9 cellular contexts compared by ENCODE assay signal in genomic region chr9:38057416-38058195, GRCh38. TPM values are rescaled to one million over a fixed set of nuclear protein-coding genes. Genes with fewer than 3 reads are reported as not detected.
DNase-seq lines count a peak whose midpoint lies in the region; ATAC-seq and TF ChIP-seq lines count a peak whose summit lies in the region.
"Had no signal": no experiment of that assay in that cellular context is flagged by ENCODE, and none has a peak within 500 bp of the region (broad histone marks: within the 10 kb centered on the region; RNA-seq: fewer than 3 reads in every experiment).

No MANE protein-coding gene starts in this region.

- no peak for DNase-seq in IMR-90
- no peak for DNase-seq in RWPE2 (ENCODE audit: low spot score)
- peak; percentile 73 for DNase-seq in kidney tubule cell (ENCODE audit: low spot score)
- DNase-seq in stomach = peak; percentile 69
- no peak for DNase-seq in NK-92 (lab: John Stamatoyannopoulos, UW; ENCODE audit: unreplicated experiment)
- no peak for DNase-seq in osteocyte (ENCODE audit: extremely low spot score, unreplicated experiment)
- no peak for DNase-seq in DMS53 treated with DMSO at 0.1 percent for 48 hours (lab: John Stamatoyannopoulos, UW; ENCODE audit: unreplicated experiment)
- no peak for DNase-seq in GDM1 (lab: John Stamatoyannopoulos, UW)
- DNase-seq: activated CD8-positive, alpha-beta memory T cell treated with anti-CD3 and anti-CD28 coated beads for 24 hours had no signal

- H3K79me1 ChIP-seq in IMR-90 (ENCODE audit: low read depth in 1 of 2, low read length in 2 of 2) = peaks cover 0 to 92% of the 10 kb centered on the region in 2 experiments; a peak in 3 of 4 replicates

- peaks cover 40% of the 10 kb centered on the region for H3K4me1 Mint-ChIP-seq in osteocyte (ENCODE audit: unreplicated experiment)

- H2AK9ac ChIP-seq in IMR-90 (replicated peaks; ENCODE audit: low read depth, low read length, poor library complexity) = no peak overlapping the region

- ATAC-seq in IMR-90 (ENCODE audit: low read depth) (peak; percentile 18; the same call in 1 of the 2 replicates), RWPE2 (ENCODE audit: low read depth) (peak; percentile 65)

- H3K4me1 ChIP-seq in IMR-90 (ENCODE audit: control insufficient read depth, insufficient read depth, low read length) (peaks cover 39% of the 10 kb centered on the region), RWPE2 (ENCODE audit: insufficient read depth, poor library complexity, severe bottlenecking) (peaks cover 48% of the 10 kb centered on the region), stomach (peaks cover 50 to 77% (median 62%) of the 10 kb centered on the region in 4 donors)

- no peak overlapping the region for H4K5ac ChIP-seq in IMR-90 (ENCODE audit: low read depth, low read length)

- CTCF ChIA-PET in IMR-90 (lab: Yijun Ruan, JAX) = no interaction called here

- H3K4ac ChIP-seq in IMR-90 (ENCODE audit: low read depth, low read length) = no peak overlapping the region

- in situ Hi-C loops in IMR-90 (cut with MboI; ENCODE audit: low sequenced_read_pairs) = loop anchor here (25.0 kb wide), 1 partner anchor 570 kb away; the partner anchor contains the start of gene POLR1E

- TF ChIP-seq CTCF in IMR-90 (conservative IDR thresholded peaks at IDR 0.05; ENCODE audit: low read depth, low read length) = no peak
- TF ChIP-seq CTCF in RWPE2 (IDR thresholded peaks at IDR 0.05; ENCODE audit: poor library complexity, severe bottlenecking) = no peak
- TF ChIP-seq CTCF in stomach (IDR thresholded peaks at IDR 0.05) = no peak
- no peak for TF ChIP-seq CTCF in osteocyte (IDR thresholded peaks at IDR 0.05)

- H3K9me3 ChIP-seq in IMR-90 (ENCODE audit: control insufficient read depth, insufficient read depth, low read length) (no peaks in the 10 kb centered on the region), RWPE2 (ENCODE audit: severe bottlenecking) (no peaks in the 10 kb centered on the region), stomach (no peaks in the 10 kb centered on the region)

- no peak overlapping the region for H3K27ac Mint-ChIP-seq in osteocyte (ENCODE audit: unreplicated experiment)

- H4K91ac ChIP-seq in IMR-90 (ENCODE audit: insufficient read depth, low read depth, low read length) = no peak overlapping the region

- no peaks in the 10 kb centered on the region for H3K9me3 Mint-ChIP-seq in osteocyte (ENCODE audit: unreplicated experiment)

- no peak overlapping the region for H3K9ac ChIP-seq in IMR-90 (ENCODE audit: low read depth, low read length)

- H3K27me3 Mint-ChIP-seq in osteocyte (ENCODE audit: unreplicated experiment) = no peaks in the 10 kb centered on the region

- dilution Hi-C loops in IMR-90 (cut with HindIII; ENCODE audit: low sequenced_read_pairs, unreplicated experiment) = loop anchor here (25.0 kb wide), 1 partner anchor 120 kb away; no protein-coding TSS in a partner anchor

- no peak overlapping the region for H4K8ac ChIP-seq in IMR-90 (ENCODE audit: low read depth in 2 of 2, low read length in 2 of 2)

- H3K14ac ChIP-seq in IMR-90 (replicated peaks; ENCODE audit: low read depth, low read length) = peak overlapping the region; percentile 9; the same call in 1 of the 2 replicates

- no peak overlapping the region for H3K56ac ChIP-seq in IMR-90 (ENCODE audit: extremely low read depth, insufficient read depth, low read length)

- TF ChIP-seq POLR2A in IMR-90 (IDR thresholded peaks at IDR 0.05; ENCODE audit: low read depth, low read length) (no peak), stomach (IDR thresholded peaks at IDR 0.05) (no peak)

- H2AFZ ChIP-seq in IMR-90 (replicated peaks; ENCODE audit: low read length, poor library complexity) = no peak overlapping the region

- H2BK20ac ChIP-seq in IMR-90 (ENCODE audit: low read depth, low read length) = no peak overlapping the region

- POLR2A ChIA-PET in IMR-90 (lab: Charles Lee; ENCODE audit: unreplicated experiment) = no interaction called here

- H3K4me3 Mint-ChIP-seq in osteocyte (ENCODE audit: unreplicated experiment) = no peak overlapping the region

- intact Hi-C loops in IMR-90 (cut with micrococcal nuclease) (no loop called here), stomach (cut with DNase I; ENCODE audit: low total_unique reads) (no loop called here)

- no CpG with 5 or more reads among the region's 7 CpGs for WGBS in IMR-90 (ENCODE audit: extremely low coverage in 2 of 2, insufficient read length in 1 of 2), 2 experiments
- WGBS in stomach, 5 donors = 33 to 56% (median 44%) methylated on average over 7 of the region's 7 CpGs

- H3K4me3 ChIP-seq in IMR-90 (ENCODE audit: insufficient read depth, low read depth, low read length) = no peak overlapping the region
- no peak overlapping the region for H3K4me3 ChIP-seq in RWPE2 (ENCODE audit: severe bottlenecking)
- H3K4me3 ChIP-seq in stomach = no peak overlapping the region

- peaks cover 25% of the 10 kb centered on the region for H3K36me3 ChIP-seq in IMR-90 (ENCODE audit: control insufficient read depth, insufficient read depth, low read length)
- peaks cover 39% of the 10 kb centered on the region for H3K36me3 ChIP-seq in RWPE2 (ENCODE audit: low read depth)
- no peaks in the 10 kb centered on the region for H3K36me3 ChIP-seq in stomach

- H3K4me2 ChIP-seq in IMR-90 (ENCODE audit: low read depth, low read length) = no peak overlapping the region

- no peak overlapping the region for H3K27ac ChIP-seq in IMR-90 (ENCODE audit: insufficient read depth, low read length)
- H3K27ac ChIP-seq in RWPE2 (ENCODE audit: poor library complexity, severe bottlenecking) = peak overlapping the region; percentile 43
- peak overlapping the region; percentile 46 to 81 (median 69) for H3K27ac ChIP-seq in stomach

- TF ChIP-seq EP300 in stomach (IDR thresholded peaks at IDR 0.05) = no peak

- peak overlapping the region; percentile 26 for H2AK5ac ChIP-seq in IMR-90 (ENCODE audit: low read depth, low read length)

- H3K27me3 ChIP-seq in IMR-90 (ENCODE audit: control insufficient read depth, insufficient read depth, low read length) = no peaks in the 10 kb centered on the region
- no peaks in the 10 kb centered on the region for H3K27me3 ChIP-seq in RWPE2 (ENCODE audit: insufficient read depth, poor library complexity, severe bottlenecking)
- H3K27me3 ChIP-seq in stomach = no peaks in the 10 kb centered on the region

- no peak for TF ChIP-seq RAD21 in IMR-90 (IDR thresholded peaks at IDR 0.05; ENCODE audit: low read length)

- H4K20me1 ChIP-seq in IMR-90 (ENCODE audit: insufficient read depth, low read length) = peaks cover 96% of the 10 kb centered on the region

- H3K18ac ChIP-seq in IMR-90 (ENCODE audit: low read depth, low read length) = no peak overlapping the region

- 0 out of 2 replicates have a peak overlapping the region, but pooled peaks have one; percentile 51 for H3K23ac ChIP-seq in IMR-90 (ENCODE audit: low read depth, low read length)

- no peak overlapping the region for H2BK120ac ChIP-seq in IMR-90 (ENCODE audit: low read depth, low read length)

- peaks cover 63% of the 10 kb centered on the region for H3K9me1 ChIP-seq in IMR-90 (ENCODE audit: insufficient read depth, low read length)

- no peak overlapping the region for H2BK15ac ChIP-seq in IMR-90 (ENCODE audit: low read depth, low read length)

- peaks cover 10% of the 10 kb centered on the region for H3K36me3 Mint-ChIP-seq in osteocyte (ENCODE audit: unreplicated experiment)

- no TSS peak for BruUV-seq in IMR-90 (replicated peaks; lab: Mats Ljungman, UMichigan)

- H2BK5ac ChIP-seq in IMR-90 (ENCODE audit: low read depth, low read length, poor library complexity, severe bottlenecking) = no peak overlapping the region

TF ChIP-seq in IMR-90, 13 proteins besides CTCF, POLR2A, EP300 and RAD21:
- TF ChIP-seq MAFK (IDR thresholded peaks at IDR 0.05; ENCODE audit: low read depth, low read length) (no peak), MXI1 (IDR thresholded peaks at IDR 0.05; ENCODE audit: borderline replicate concordance, low read depth, low read length) (no peak), CHD1 (IDR thresholded peaks at IDR 0.05; ENCODE audit: low read depth, low read length) (no peak), MAZ (IDR thresholded peaks at IDR 0.05; ENCODE audit: borderline replicate concordance, low read depth, low read length) (no peak), FOS (IDR thresholded peaks at IDR 0.05; ENCODE audit: low read depth, low read length) (no peak), ELK1 (IDR thresholded peaks at IDR 0.05; ENCODE audit: borderline replicate concordance, low read depth, low read length) (no peak), SMC3 (IDR thresholded peaks at IDR 0.05; ENCODE audit: low read depth, low read length) (no peak)

RNA-seq across cellular contexts. Expression of gene SHB, which starts 11.4 kb away (rescaled TPM):
- 6.1 and 7.8 TPM in 2 replicates for total RNA-seq in IMR-90 (2012; rRNA removed)
- 20.4 and 22.9 TPM in 2 replicates for polyA plus RNA-seq in IMR-90 (2012; rRNA removed)
- polyA plus RNA-seq in IMR-90 (2012; cell fraction: cytosol; rRNA removed) = 15.8 and 28.1 TPM in 2 replicates
- 36.9 and 39.5 TPM in 2 replicates for polyA plus RNA-seq in IMR-90 (2012; cell fraction: nucleus; rRNA removed; ENCODE audit: low replicate concordance)
- 10 to 100 TPM in 3 of 5 donors, 1 to 10 TPM in 2; 3.5 to 37.7 (median 14.8) TPM for total RNA-seq in stomach
- polyA plus RNA-seq in stomach = 1 to 10 TPM; 6.7 to 9.0 (median 7.3) TPM
- 16.7 and 18.3 TPM in 2 replicates for total RNA-seq in osteocyte

Comparison
In these comparisons a context has a peak if more than half of its experiments do, and no peak if none do; other contexts are left out.
1. DNase-seq: peak in kidney tubule cell (single experiment) and stomach (single experiment); none in IMR-90 (single experiment), RWPE2 (single experiment), NK-92 (single experiment), osteocyte (single experiment), DMS53 treated with DMSO at 0.1 percent for 48 hours (single experiment) and GDM1 (single experiment).